Comparison of ENCODE assay signal across 3 cellular contexts in the genomic region with DNA sequence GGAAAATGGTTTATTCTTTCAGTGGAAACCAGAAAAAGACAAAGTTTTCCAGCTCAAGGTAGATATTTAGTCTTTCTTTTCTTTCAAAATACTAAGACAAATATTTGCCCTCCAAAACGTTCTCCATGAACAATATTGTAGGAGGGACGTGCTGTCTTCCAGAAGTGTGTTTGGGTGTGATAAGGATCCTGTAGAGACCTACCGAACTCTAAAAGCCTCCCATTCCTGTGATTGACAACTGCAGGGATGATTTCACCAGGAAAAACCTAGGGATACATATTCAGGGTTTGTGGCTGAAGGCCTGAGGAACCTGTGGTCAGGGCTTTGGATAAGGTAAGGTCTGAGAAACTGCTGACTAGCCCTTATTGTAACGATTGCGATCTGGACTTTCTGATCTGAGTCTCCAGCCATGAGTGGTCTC.
TF ChIP-seq lines count a peak whose summit lies in the region.

No MANE protein-coding gene starts in this region.

TF ChIP-seq in A549, 52 proteins besides CTCF, POLR2A, EP300 and RAD21:
- peak; percentile 80 for TF ChIP-seq MAFK (IDR thresholded peaks at IDR 0.05; ENCODE audit: partially characterized antibody)
- no peak for TF ChIP-seq HOXA7 (CRISPR knock-in tag; IDR thresholded peaks at IDR 0.05)
- TF ChIP-seq CHD4 (IDR thresholded peaks at IDR 0.05; ENCODE audit: borderline replicate concordance) = no peak
- TF ChIP-seq ZC3H11A (IDR thresholded peaks at IDR 0.05) = no peak

TF ChIP-seq in IMR-90, 13 proteins besides CTCF, POLR2A, EP300 and RAD21:
- no peak for TF ChIP-seq RCOR1 (IDR thresholded peaks at IDR 0.05; ENCODE audit: insufficient replicate concordance, low read length)
- peak; percentile 72 for TF ChIP-seq MAFK (IDR thresholded peaks at IDR 0.05; ENCODE audit: low read depth, low read length)
TF ChIP-seq in IMR-90: peak in this region for 1.

TF ChIP-seq in K562, 482 proteins besides CTCF, POLR2A, EP300 and RAD21 (continues in another document):
- TF ChIP-seq, protein P1, sequence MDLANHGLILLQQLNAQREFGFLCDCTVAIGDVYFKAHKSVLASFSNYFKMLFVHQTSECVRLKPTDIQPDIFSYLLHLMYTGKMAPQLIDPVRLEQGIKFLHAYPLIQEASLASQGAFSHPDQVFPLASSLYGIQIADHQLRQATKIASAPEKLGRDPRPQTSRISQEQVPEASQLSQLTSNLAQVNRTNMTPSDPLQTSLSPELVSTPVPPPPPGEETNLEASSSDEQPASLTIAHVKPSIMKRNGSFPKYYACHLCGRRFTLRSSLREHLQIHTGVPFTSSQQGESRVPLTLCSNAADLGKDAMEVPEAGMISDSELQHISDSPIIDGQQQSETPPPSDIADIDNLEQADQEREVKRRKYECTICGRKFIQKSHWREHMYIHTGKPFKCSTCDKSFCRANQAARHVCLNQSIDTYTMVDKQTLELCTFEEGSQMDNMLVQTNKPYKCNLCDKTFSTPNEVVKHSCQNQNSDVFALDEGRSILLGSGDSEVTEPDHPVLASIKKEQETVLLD (IDR thresholded peaks at IDR 0.05) = no peak
- TF ChIP-seq JUNB (CRISPR knock-in tag; conservative IDR thresholded peaks at IDR 0.05) = no peak
- TF ChIP-seq, protein P2, sequence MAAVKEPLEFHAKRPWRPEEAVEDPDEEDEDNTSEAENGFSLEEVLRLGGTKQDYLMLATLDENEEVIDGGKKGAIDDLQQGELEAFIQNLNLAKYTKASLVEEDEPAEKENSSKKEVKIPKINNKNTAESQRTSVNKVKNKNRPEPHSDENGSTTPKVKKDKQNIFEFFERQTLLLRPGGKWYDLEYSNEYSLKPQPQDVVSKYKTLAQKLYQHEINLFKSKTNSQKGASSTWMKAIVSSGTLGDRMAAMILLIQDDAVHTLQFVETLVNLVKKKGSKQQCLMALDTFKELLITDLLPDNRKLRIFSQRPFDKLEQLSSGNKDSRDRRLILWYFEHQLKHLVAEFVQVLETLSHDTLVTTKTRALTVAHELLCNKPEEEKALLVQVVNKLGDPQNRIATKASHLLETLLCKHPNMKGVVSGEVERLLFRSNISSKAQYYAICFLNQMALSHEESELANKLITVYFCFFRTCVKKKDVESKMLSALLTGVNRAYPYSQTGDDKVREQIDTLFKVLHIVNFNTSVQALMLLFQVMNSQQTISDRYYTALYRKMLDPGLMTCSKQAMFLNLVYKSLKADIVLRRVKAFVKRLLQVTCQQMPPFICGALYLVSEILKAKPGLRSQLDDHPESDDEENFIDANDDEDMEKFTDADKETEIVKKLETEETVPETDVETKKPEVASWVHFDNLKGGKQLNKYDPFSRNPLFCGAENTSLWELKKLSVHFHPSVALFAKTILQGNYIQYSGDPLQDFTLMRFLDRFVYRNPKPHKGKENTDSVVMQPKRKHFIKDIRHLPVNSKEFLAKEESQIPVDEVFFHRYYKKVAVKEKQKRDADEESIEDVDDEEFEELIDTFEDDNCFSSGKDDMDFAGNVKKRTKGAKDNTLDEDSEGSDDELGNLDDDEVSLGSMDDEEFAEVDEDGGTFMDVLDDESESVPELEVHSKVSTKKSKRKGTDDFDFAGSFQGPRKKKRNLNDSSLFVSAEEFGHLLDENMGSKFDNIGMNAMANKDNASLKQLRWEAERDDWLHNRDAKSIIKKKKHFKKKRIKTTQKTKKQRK (IDR thresholded peaks at IDR 0.05; ENCODE audit: borderline replicate concordance, low read depth, low read length) = no peak
- TF ChIP-seq, protein P3, sequence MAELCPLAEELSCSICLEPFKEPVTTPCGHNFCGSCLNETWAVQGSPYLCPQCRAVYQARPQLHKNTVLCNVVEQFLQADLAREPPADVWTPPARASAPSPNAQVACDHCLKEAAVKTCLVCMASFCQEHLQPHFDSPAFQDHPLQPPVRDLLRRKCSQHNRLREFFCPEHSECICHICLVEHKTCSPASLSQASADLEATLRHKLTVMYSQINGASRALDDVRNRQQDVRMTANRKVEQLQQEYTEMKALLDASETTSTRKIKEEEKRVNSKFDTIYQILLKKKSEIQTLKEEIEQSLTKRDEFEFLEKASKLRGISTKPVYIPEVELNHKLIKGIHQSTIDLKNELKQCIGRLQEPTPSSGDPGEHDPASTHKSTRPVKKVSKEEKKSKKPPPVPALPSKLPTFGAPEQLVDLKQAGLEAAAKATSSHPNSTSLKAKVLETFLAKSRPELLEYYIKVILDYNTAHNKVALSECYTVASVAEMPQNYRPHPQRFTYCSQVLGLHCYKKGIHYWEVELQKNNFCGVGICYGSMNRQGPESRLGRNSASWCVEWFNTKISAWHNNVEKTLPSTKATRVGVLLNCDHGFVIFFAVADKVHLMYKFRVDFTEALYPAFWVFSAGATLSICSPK (IDR thresholded peaks at IDR 0.05; ENCODE audit: borderline replicate concordance) = no peak
- TF ChIP-seq, protein P4, sequence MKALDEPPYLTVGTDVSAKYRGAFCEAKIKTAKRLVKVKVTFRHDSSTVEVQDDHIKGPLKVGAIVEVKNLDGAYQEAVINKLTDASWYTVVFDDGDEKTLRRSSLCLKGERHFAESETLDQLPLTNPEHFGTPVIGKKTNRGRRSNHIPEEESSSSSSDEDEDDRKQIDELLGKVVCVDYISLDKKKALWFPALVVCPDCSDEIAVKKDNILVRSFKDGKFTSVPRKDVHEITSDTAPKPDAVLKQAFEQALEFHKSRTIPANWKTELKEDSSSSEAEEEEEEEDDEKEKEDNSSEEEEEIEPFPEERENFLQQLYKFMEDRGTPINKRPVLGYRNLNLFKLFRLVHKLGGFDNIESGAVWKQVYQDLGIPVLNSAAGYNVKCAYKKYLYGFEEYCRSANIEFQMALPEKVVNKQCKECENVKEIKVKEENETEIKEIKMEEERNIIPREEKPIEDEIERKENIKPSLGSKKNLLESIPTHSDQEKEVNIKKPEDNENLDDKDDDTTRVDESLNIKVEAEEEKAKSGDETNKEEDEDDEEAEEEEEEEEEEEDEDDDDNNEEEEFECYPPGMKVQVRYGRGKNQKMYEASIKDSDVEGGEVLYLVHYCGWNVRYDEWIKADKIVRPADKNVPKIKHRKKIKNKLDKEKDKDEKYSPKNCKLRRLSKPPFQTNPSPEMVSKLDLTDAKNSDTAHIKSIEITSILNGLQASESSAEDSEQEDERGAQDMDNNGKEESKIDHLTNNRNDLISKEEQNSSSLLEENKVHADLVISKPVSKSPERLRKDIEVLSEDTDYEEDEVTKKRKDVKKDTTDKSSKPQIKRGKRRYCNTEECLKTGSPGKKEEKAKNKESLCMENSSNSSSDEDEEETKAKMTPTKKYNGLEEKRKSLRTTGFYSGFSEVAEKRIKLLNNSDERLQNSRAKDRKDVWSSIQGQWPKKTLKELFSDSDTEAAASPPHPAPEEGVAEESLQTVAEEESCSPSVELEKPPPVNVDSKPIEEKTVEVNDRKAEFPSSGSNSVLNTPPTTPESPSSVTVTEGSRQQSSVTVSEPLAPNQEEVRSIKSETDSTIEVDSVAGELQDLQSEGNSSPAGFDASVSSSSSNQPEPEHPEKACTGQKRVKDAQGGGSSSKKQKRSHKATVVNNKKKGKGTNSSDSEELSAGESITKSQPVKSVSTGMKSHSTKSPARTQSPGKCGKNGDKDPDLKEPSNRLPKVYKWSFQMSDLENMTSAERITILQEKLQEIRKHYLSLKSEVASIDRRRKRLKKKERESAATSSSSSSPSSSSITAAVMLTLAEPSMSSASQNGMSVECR (CRISPR knock-in tag; IDR thresholded peaks at IDR 0.05) = no peak
- no peak for TF ChIP-seq ZNF764 (CRISPR knock-in tag; IDR thresholded peaks at IDR 0.05; ENCODE audit: low read depth)
- peak; percentile 37; the same call in 1 of the 2 replicates for TF ChIP-seq MTA2 (IDR thresholded peaks at IDR 0.05; ENCODE audit: low read depth)
- TF ChIP-seq, protein P5, sequence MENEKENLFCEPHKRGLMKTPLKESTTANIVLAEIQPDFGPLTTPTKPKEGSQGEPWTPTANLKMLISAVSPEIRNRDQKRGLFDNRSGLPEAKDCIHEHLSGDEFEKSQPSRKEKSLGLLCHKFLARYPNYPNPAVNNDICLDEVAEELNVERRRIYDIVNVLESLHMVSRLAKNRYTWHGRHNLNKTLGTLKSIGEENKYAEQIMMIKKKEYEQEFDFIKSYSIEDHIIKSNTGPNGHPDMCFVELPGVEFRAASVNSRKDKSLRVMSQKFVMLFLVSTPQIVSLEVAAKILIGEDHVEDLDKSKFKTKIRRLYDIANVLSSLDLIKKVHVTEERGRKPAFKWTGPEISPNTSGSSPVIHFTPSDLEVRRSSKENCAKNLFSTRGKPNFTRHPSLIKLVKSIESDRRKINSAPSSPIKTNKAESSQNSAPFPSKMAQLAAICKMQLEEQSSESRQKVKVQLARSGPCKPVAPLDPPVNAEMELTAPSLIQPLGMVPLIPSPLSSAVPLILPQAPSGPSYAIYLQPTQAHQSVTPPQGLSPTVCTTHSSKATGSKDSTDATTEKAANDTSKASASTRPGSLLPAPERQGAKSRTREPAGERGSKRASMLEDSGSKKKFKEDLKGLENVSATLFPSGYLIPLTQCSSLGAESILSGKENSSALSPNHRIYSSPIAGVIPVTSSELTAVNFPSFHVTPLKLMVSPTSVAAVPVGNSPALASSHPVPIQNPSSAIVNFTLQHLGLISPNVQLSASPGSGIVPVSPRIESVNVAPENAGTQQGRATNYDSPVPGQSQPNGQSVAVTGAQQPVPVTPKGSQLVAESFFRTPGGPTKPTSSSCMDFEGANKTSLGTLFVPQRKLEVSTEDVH (IDR thresholded peaks at IDR 0.05; ENCODE audit: low read depth, partially characterized antibody) = no peak
- TF ChIP-seq FOXM1 (IDR thresholded peaks at IDR 0.05; ENCODE audit: low read depth) = no peak
- TF ChIP-seq FOXM1 (CRISPR knock-in tag; IDR thresholded peaks at IDR 0.05; ENCODE audit: low read depth) = no peak
- TF ChIP-seq PHB2 (IDR thresholded peaks at IDR 0.05; ENCODE audit: low read depth) = no peak
- TF ChIP-seq HDAC8 (tag; IDR thresholded peaks at IDR 0.05) = no peak
- TF ChIP-seq, protein P6, sequence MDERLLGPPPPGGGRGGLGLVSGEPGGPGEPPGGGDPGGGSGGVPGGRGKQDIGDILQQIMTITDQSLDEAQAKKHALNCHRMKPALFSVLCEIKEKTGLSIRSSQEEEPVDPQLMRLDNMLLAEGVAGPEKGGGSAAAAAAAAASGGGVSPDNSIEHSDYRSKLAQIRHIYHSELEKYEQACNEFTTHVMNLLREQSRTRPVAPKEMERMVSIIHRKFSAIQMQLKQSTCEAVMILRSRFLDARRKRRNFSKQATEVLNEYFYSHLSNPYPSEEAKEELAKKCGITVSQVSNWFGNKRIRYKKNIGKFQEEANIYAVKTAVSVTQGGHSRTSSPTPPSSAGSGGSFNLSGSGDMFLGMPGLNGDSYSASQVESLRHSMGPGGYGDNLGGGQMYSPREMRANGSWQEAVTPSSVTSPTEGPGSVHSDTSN (CRISPR knock-in tag; IDR thresholded peaks at IDR 0.05; ENCODE audit: low read depth) = no peak
- TF ChIP-seq, protein P6 (tag; conservative IDR thresholded peaks at IDR 0.05; ENCODE audit: low read depth) = peak; percentile 84
- TF ChIP-seq CBX5 (IDR thresholded peaks at IDR 0.05; ENCODE audit: borderline replicate concordance, low read depth) = no peak
- TF ChIP-seq, protein P7, sequence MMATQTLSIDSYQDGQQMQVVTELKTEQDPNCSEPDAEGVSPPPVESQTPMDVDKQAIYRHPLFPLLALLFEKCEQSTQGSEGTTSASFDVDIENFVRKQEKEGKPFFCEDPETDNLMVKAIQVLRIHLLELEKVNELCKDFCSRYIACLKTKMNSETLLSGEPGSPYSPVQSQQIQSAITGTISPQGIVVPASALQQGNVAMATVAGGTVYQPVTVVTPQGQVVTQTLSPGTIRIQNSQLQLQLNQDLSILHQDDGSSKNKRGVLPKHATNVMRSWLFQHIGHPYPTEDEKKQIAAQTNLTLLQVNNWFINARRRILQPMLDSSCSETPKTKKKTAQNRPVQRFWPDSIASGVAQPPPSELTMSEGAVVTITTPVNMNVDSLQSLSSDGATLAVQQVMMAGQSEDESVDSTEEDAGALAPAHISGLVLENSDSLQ (IDR thresholded peaks at IDR 0.05) = peak; percentile 94
- peak; percentile 73 for TF ChIP-seq CTBP1 (IDR thresholded peaks at IDR 0.05; ENCODE audit: borderline replicate concordance)
- TF ChIP-seq, protein P8, sequence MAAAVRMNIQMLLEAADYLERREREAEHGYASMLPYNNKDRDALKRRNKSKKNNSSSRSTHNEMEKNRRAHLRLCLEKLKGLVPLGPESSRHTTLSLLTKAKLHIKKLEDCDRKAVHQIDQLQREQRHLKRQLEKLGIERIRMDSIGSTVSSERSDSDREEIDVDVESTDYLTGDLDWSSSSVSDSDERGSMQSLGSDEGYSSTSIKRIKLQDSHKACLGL (CRISPR knock-in tag; IDR thresholded peaks at IDR 0.05; ENCODE audit: borderline replicate concordance, poor library complexity, severe bottlenecking) = no peak
- no peak for TF ChIP-seq SPI1 (IDR thresholded peaks at IDR 0.05; ENCODE audit: borderline replicate concordance, low read depth, low read length)
- TF ChIP-seq, protein P9, sequence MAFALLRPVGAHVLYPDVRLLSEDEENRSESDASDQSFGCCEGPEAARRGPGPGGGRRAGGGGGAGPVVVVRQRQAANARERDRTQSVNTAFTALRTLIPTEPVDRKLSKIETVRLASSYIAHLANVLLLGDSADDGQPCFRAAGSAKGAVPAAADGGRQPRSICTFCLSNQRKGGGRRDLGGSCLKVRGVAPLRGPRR (CRISPR knock-in tag; IDR thresholded peaks at IDR 0.05) = no peak
- peak; percentile 81 for TF ChIP-seq SOX6 (IDR thresholded peaks at IDR 0.05)
- no peak for TF ChIP-seq ZNF76 (CRISPR knock-in tag; IDR thresholded peaks at IDR 0.05; ENCODE audit: borderline replicate concordance)
- TF ChIP-seq ZBED1 (IDR thresholded peaks at IDR 0.05) = no peak
- TF ChIP-seq NFE2 (IDR thresholded peaks at IDR 0.05; ENCODE audit: low read depth) = peak; percentile 76
- TF ChIP-seq MYNN (IDR thresholded peaks at IDR 0.05) = no peak
- TF ChIP-seq MYNN (CRISPR knock-in tag; IDR thresholded peaks at IDR 0.05) = no peak
- peak; percentile 5; the same call in 1 of the 2 replicates for TF ChIP-seq BHLHE40 (IDR thresholded peaks at IDR 0.05; ENCODE audit: low read length)
- TF ChIP-seq MAFK (IDR thresholded peaks at IDR 0.05; ENCODE audit: low read length) = peak; percentile 98
- TF ChIP-seq ZKSCAN8 (CRISPR knock-in tag; IDR thresholded peaks at IDR 0.05) = no peak
- TF ChIP-seq SIN3B (IDR thresholded peaks at IDR 0.05; ENCODE audit: low read depth) = no peak
- TF ChIP-seq ATF7 (IDR thresholded peaks at IDR 0.05) = peak; percentile 77
- TF ChIP-seq PTTG1 (tag; IDR thresholded peaks at IDR 0.05; ENCODE audit: low read depth) = no peak
- TF ChIP-seq ZNF143 (CRISPR knock-in tag; IDR thresholded peaks at IDR 0.05) = no peak
- TF ChIP-seq, protein P10, sequence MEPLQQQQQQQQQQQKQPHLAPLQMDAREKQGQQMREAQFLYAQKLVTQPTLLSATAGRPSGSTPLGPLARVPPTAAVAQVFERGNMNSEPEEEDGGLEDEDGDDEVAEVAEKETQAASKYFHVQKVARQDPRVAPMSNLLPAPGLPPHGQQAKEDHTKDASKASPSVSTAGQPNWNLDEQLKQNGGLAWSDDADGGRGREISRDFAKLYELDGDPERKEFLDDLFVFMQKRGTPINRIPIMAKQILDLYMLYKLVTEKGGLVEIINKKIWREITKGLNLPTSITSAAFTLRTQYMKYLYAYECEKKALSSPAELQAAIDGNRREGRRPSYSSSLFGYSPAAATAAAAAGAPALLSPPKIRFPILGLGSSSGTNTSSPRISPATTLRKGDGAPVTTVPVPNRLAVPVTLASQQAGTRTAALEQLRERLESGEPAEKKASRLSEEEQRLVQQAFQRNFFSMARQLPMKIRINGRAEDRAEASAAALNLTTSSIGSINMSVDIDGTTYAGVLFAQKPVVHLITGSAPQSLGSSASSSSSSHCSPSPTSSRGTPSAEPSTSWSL (CRISPR knock-in tag; IDR thresholded peaks at IDR 0.05; ENCODE audit: borderline replicate concordance) = no peak
